ENCODE assay signal across 8 cellular contexts in genomic region chr20:11362450-11362849, GRCh38.
"Had no signal": no experiment of that assay in that cellular context is flagged by ENCODE, and none has a peak within 500 bp of the region (broad histone marks: within the 10 kb centered on the region; RNA-seq: fewer than 3 reads in every experiment).

No MANE protein-coding gene starts in this region.

- H3K4me3 ChIP-seq: GM12878 had no signal

- ATAC-seq: GM12878 had no signal

- FAIRE-seq: G401.6, GM12878, GM12891, GM12892, GM18507, GM19239 had no signal

- DNase-seq: GDM1, GF-D8 had no signal
